8 cellular contexts compared by ENCODE assay signal in genomic region chr1:210250665-210250997, GRCh38. TPM values are rescaled to one million over a fixed set of nuclear protein-coding genes. Genes with fewer than 3 reads are reported as not detected.
DNase-seq lines count a peak whose midpoint lies in the region; ATAC-seq and TF ChIP-seq lines count a peak whose summit lies in the region.

No MANE protein-coding gene starts in this region.

- no peaks in the 10 kb centered on the region for H3K9me3 Mint-ChIP-seq in activated T-helper 2 cell treated with anti-CD3 and anti-CD28 coated beads, Interferon-gamma antibody, Interleukin-2, Interleukin-4, amounts not matched to agents 10 μg/mL and 5 μg/mL and 100 μg/mL, durations not matched to agents 14 hours and 24 hours and 36 hours

- H3K27ac Mint-ChIP-seq in activated T-helper 2 cell treated with anti-CD3 and anti-CD28 coated beads, Interferon-gamma antibody, Interleukin-2, Interleukin-4, amounts not matched to agents 10 μg/mL and 5 μg/mL and 100 μg/mL, durations not matched to agents 14 hours and 24 hours and 36 hours: no peak overlapping the region

- H3K36me3 ChIP-seq in body of pancreas (replicated peaks in 1 of 2; ENCODE audit: insufficient read depth in 1 of 2, low read depth in 2 of 2) (no peaks in the 10 kb centered on the region), tibial artery (no peaks in the 10 kb centered on the region)

- H3K27me3 Mint-ChIP-seq in activated T-helper 2 cell treated with anti-CD3 and anti-CD28 coated beads, Interferon-gamma antibody, Interleukin-2, Interleukin-4, amounts not matched to agents 10 μg/mL and 5 μg/mL and 100 μg/mL, durations not matched to agents 14 hours and 24 hours and 36 hours (ENCODE audit: low read depth): peaks cover 71% of the 10 kb centered on the region

- H3K27me3 ChIP-seq in body of pancreas: no peaks in the 10 kb centered on the region
- no peaks in the 10 kb centered on the region for H3K27me3 ChIP-seq in tibial artery

- intact Hi-C loops in body of pancreas (cut with DNase I): no loop called here
- intact Hi-C loops in tibial artery (cut with DNase I; ENCODE audit: low total_unique reads): no loop called here
- intact Hi-C loops in activated T-helper 2 cell treated with anti-CD3 and anti-CD28 coated beads, Interferon-gamma antibody, Interleukin-2, Interleukin-4, amounts not matched to agents 10 μg/mL and 5 μg/mL and 100 μg/mL, durations not matched to agents 14 hours and 24 hours and 36 hours (cut with micrococcal nuclease): no loop called here

- no peak overlapping the region for H3K4me3 ChIP-seq in body of pancreas
- peak overlapping the region; percentile 54 to 57 for H3K4me3 ChIP-seq in tibial artery

- ATAC-seq in body of pancreas (no peak), GM18909 (IDR thresholded peaks at IDR 0.05; ENCODE audit: poor library complexity, unreplicated experiment) (no peak), HG03571 (IDR thresholded peaks at IDR 0.05; ENCODE audit: unreplicated experiment) (no peak)

- no peaks in the 10 kb centered on the region for H3K36me3 Mint-ChIP-seq in activated T-helper 2 cell treated with anti-CD3 and anti-CD28 coated beads, Interferon-gamma antibody, Interleukin-2, Interleukin-4, amounts not matched to agents 10 μg/mL and 5 μg/mL and 100 μg/mL, durations not matched to agents 14 hours and 24 hours and 36 hours (ENCODE audit: low read depth)

- peaks cover 24% of the 10 kb centered on the region for H3K4me1 ChIP-seq in body of pancreas
- peaks cover 0 to 20% (median 10%) of the 10 kb centered on the region in 4 donors for H3K4me1 ChIP-seq in tibial artery

- no peak overlapping the region for H3K27ac ChIP-seq in body of pancreas
- peak overlapping the region; percentile 47 to 56 for H3K27ac ChIP-seq in tibial artery

- H3K4me1 Mint-ChIP-seq in activated T-helper 2 cell treated with anti-CD3 and anti-CD28 coated beads, Interferon-gamma antibody, Interleukin-2, Interleukin-4, amounts not matched to agents 10 μg/mL and 5 μg/mL and 100 μg/mL, durations not matched to agents 14 hours and 24 hours and 36 hours (ENCODE audit: low read depth): peaks cover 14% of the 10 kb centered on the region

- no peak for TF ChIP-seq CTCF in body of pancreas (IDR thresholded peaks at IDR 0.05)
- no peak for TF ChIP-seq CTCF in tibial artery (IDR thresholded peaks at IDR 0.05)

- H3K4me3 Mint-ChIP-seq in activated T-helper 2 cell treated with anti-CD3 and anti-CD28 coated beads, Interferon-gamma antibody, Interleukin-2, Interleukin-4, amounts not matched to agents 10 μg/mL and 5 μg/mL and 100 μg/mL, durations not matched to agents 14 hours and 24 hours and 36 hours (ENCODE audit: low read depth): no peak overlapping the region

- H3K9me3 ChIP-seq in body of pancreas: no peaks in the 10 kb centered on the region
- no peaks in the 10 kb centered on the region for H3K9me3 ChIP-seq in tibial artery

- DNase-seq in GM03348 (ENCODE audit: low spot score) (peak; percentile 31), NCI-H1105 treated with DMSO at 0.1 percent for 48 hours (lab: John Stamatoyannopoulos, UW) (peak; percentile 75), body of pancreas (peak in 3 of 4 donors; percentile 20 to 50 (median 24)), medulla oblongata (ENCODE audit: extremely low spot score) (peak; percentile 75), tibial artery (peak; percentile 46 to 74)
- no peak for DNase-seq in activated T-helper 2 cell treated with anti-CD3 and anti-CD28 coated beads, Interferon-gamma antibody, Interleukin-2, Interleukin-4, amounts not matched to agents 10 μg/mL and 5 μg/mL and 100 μg/mL, durations not matched to agents 14 hours and 24 hours and 36 hours (ENCODE audit: low spot score)

- 26 to 47% methylated on average over 11 of the region's 11 CpGs for WGBS in body of pancreas, 2 donors

- no peak for TF ChIP-seq POLR2A in body of pancreas (IDR thresholded peaks at IDR 0.05)

RNA-seq across cellular contexts. Expression of gene SERTAD4, which starts 18.0 kb away (rescaled TPM):
- 1 to 10 TPM in 1 of 2 donors, not detected in 1; 1.0 TPM for total RNA-seq in body of pancreas
- total RNA-seq in activated T-helper 2 cell treated with anti-CD3 and anti-CD28 coated beads, Interferon-gamma antibody, Interleukin-2, Interleukin-4, amounts not matched to agents 10 μg/mL and 5 μg/mL and 100 μg/mL, durations not matched to agents 14 hours and 24 hours and 36 hours: not detected in 2 replicates

Comparison
In these comparisons a context has a peak if more than half of its experiments do, and no peak if none do; other contexts are left out.
1. H3K27ac ChIP-seq: peak in tibial artery (2 of 2); none in body of pancreas (0 of 4).
2. H3K4me3 ChIP-seq: peak in tibial artery (2 of 2); none in body of pancreas (0 of 2).